ENCODE assay signal across 1 cellular context in the genomic region with DNA sequence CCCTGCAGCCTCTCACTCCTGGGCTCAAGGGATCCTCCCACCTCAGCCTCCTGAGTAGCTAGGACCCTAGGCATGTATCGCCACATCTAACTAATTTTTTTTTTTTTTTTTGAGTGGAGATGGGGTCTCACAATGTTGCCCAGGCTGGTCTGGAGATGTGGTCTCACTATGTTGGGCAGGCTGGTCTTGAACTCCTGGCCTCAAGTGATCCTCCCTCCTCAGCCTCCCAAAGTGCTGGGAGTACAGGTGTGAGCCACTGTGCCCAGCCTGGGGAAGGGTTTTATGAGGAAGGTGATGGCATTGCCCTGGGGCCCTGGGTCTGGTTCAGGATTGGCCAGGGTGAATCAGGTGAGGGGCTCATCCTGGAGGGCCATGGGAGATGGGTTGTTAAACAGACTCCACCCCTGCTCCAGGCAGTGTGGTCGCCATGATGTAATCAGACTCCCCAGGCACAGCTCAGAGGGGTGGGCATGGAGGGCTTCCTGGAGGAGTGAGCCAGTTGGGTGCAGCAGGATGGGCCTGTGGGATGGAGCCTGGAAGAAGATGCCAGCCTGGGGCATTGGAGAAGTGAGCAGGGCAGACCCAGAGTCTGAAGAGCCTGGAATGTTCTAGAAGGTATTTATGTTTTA.
TF ChIP-seq lines count a peak whose summit lies in the region.

No MANE protein-coding gene starts in this region.

TF ChIP-seq in K562, 482 proteins besides CTCF, POLR2A, EP300 and RAD21:
- TF ChIP-seq, protein P1, sequence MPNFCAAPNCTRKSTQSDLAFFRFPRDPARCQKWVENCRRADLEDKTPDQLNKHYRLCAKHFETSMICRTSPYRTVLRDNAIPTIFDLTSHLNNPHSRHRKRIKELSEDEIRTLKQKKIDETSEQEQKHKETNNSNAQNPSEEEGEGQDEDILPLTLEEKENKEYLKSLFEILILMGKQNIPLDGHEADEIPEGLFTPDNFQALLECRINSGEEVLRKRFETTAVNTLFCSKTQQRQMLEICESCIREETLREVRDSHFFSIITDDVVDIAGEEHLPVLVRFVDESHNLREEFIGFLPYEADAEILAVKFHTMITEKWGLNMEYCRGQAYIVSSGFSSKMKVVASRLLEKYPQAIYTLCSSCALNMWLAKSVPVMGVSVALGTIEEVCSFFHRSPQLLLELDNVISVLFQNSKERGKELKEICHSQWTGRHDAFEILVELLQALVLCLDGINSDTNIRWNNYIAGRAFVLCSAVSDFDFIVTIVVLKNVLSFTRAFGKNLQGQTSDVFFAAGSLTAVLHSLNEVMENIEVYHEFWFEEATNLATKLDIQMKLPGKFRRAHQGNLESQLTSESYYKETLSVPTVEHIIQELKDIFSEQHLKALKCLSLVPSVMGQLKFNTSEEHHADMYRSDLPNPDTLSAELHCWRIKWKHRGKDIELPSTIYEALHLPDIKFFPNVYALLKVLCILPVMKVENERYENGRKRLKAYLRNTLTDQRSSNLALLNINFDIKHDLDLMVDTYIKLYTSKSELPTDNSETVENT (CRISPR knock-in tag; IDR thresholded peaks at IDR 0.05): no peak
- no peak for TF ChIP-seq PHTF2 (CRISPR knock-in tag; IDR thresholded peaks at IDR 0.05)
- peak; percentile 75 for TF ChIP-seq ZFP36 (IDR thresholded peaks at IDR 0.05; ENCODE audit: low read depth, low read length, partially characterized antibody)
- TF ChIP-seq ZNF121 (CRISPR knock-in tag; conservative IDR thresholded peaks at IDR 0.05): peak; percentile 52; the same call in 1 of the 2 replicates
- TF ChIP-seq, protein P2, sequence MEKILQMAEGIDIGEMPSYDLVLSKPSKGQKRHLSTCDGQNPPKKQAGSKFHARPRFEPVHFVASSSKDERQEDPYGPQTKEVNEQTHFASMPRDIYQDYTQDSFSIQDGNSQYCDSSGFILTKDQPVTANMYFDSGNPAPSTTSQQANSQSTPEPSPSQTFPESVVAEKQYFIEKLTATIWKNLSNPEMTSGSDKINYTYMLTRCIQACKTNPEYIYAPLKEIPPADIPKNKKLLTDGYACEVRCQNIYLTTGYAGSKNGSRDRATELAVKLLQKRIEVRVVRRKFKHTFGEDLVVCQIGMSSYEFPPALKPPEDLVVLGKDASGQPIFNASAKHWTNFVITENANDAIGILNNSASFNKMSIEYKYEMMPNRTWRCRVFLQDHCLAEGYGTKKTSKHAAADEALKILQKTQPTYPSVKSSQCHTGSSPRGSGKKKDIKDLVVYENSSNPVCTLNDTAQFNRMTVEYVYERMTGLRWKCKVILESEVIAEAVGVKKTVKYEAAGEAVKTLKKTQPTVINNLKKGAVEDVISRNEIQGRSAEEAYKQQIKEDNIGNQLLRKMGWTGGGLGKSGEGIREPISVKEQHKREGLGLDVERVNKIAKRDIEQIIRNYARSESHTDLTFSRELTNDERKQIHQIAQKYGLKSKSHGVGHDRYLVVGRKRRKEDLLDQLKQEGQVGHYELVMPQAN (IDR thresholded peaks at IDR 0.05; ENCODE audit: borderline replicate concordance): no peak
- TF ChIP-seq, protein P3, sequence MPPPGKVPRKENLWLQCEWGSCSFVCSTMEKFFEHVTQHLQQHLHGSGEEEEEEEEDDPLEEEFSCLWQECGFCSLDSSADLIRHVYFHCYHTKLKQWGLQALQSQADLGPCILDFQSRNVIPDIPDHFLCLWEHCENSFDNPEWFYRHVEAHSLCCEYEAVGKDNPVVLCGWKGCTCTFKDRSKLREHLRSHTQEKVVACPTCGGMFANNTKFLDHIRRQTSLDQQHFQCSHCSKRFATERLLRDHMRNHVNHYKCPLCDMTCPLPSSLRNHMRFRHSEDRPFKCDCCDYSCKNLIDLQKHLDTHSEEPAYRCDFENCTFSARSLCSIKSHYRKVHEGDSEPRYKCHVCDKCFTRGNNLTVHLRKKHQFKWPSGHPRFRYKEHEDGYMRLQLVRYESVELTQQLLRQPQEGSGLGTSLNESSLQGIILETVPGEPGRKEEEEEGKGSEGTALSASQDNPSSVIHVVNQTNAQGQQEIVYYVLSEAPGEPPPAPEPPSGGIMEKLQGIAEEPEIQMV (tag; conservative IDR thresholded peaks at IDR 0.05; ENCODE audit: low read depth): no peak
- no peak for TF ChIP-seq TGIF2 (CRISPR knock-in tag; IDR thresholded peaks at IDR 0.05)
